In genomic region chr6:30213999-30214982, GRCh38 we compare ENCODE assay signal across 8 cellular contexts. TPM values are rescaled to one million over a fixed set of nuclear protein-coding genes. Genes with fewer than 3 reads are reported as not detected.
A peak's percentile ranks its signal among the peaks of the same experiment; 100 is the strongest.
DNase-seq lines count a peak whose midpoint lies in the region; ATAC-seq and TF ChIP-seq lines count a peak whose summit lies in the region.

No MANE protein-coding gene starts in this region.

- H3K27ac ChIP-seq in neural progenitor cell, result no peak overlapping the region
- H3K27ac ChIP-seq in stomach, result peak overlapping the region; percentile 94 to 99 (median 97)

- H3K27me3 ChIP-seq in neural progenitor cell (no peaks in the 10 kb centered on the region), stomach (no peaks in the 10 kb centered on the region)

- peaks cover 21% of the 10 kb centered on the region for H3K79me2 ChIP-seq in neural progenitor cell (ENCODE audit: low read depth)

- no peak for TF ChIP-seq EP300 in stomach (IDR thresholded peaks at IDR 0.05)

- peaks cover 5% of the 10 kb centered on the region for H3K27me3 Mint-ChIP-seq in neural progenitor cell (ENCODE audit: insufficient read depth, low read depth)

- peaks cover 3% of the 10 kb centered on the region for H3K36me3 Mint-ChIP-seq in neural progenitor cell

- peak; percentile 60 for DNase-seq in CMK (ENCODE audit: low read depth)
- DNase-seq in HuH-7 (ENCODE audit: low spot score), result peak; percentile 53
- peak in 3 of 4 experiments; percentile 41 to 65 (median 53) for DNase-seq in activated naive CD4-positive, alpha-beta T cell (lab: John Stamatoyannopoulos, UW)
- DNase-seq in foreskin melanocyte, result peak; percentile 64
- peak; percentile 81 for DNase-seq in neural progenitor cell (ENCODE audit: low spot score)
- peak; percentile 88 for DNase-seq in stomach

- TF ChIP-seq CTCF in neural progenitor cell (IDR thresholded peaks at IDR 0.05) (no peak), stomach (IDR thresholded peaks at IDR 0.05) (no peak)

- H3K36me3 ChIP-seq in neural progenitor cell (no peaks in the 10 kb centered on the region), stomach (no peaks in the 10 kb centered on the region)

- H3K4me3 ChIP-seq in neural progenitor cell (peak overlapping the region; percentile 82), stomach (peak overlapping the region; percentile 65 to 92 (median 71))

- TF ChIP-seq POLR2A in Raji (IDR thresholded peaks at IDR 0.05; ENCODE audit: insufficient read depth, low read depth, low read length), result peak; percentile 92
- peak in 2 of 4 donors; percentile 63 to 74 for TF ChIP-seq POLR2A in stomach (IDR thresholded peaks at IDR 0.05)

- H3K4me2 ChIP-seq in neural progenitor cell, result peak overlapping the region; percentile 80

- peak overlapping the region; percentile 98 for H3K4me3 Mint-ChIP-seq in neural progenitor cell

- H3K9me3 ChIP-seq in neural progenitor cell (ENCODE audit: low read depth) (no peaks in the 10 kb centered on the region), stomach (no peaks in the 10 kb centered on the region)

- H3F3A ChIP-seq in neural progenitor cell (ENCODE audit: low read depth), result peaks cover 21% of the 10 kb centered on the region

- no peak overlapping the region for H3K9ac ChIP-seq in neural progenitor cell

- H3K9me3 Mint-ChIP-seq in neural progenitor cell, result no peaks in the 10 kb centered on the region

- 15 to 18% (median 17%) methylated on average over 50 to 55 of the region's 55 CpGs for WGBS in stomach, 5 donors

- peak overlapping the region; percentile 78 for H2AFZ ChIP-seq in neural progenitor cell (replicated peaks)

- H4K20me1 ChIP-seq in neural progenitor cell (ENCODE audit: low read depth), result peaks cover 19% of the 10 kb centered on the region

- intact Hi-C loops in stomach (cut with DNase I; ENCODE audit: low total_unique reads), result no loop called here

- H3K4me1 ChIP-seq in neural progenitor cell (peaks cover 14% of the 10 kb centered on the region), stomach (peaks cover 38 to 47% (median 45%) of the 10 kb centered on the region in 4 donors)

- H3K4me1 Mint-ChIP-seq in neural progenitor cell, result peaks cover 35% of the 10 kb centered on the region

- ATAC-seq in GM21367 (IDR thresholded peaks at IDR 0.05; ENCODE audit: unreplicated experiment), result peak; percentile 51

- no peak overlapping the region for H3K27ac Mint-ChIP-seq in neural progenitor cell

RNA-seq across cellular contexts. Expression of gene TRIM26, which starts 1.1 kb away (rescaled TPM):
- 8.3 and 20.0 TPM in 2 replicates for total RNA-seq in neural progenitor cell (ENCODE audit: low replicate concordance)
- 10 to 100 TPM; 28.3 to 53.9 (median 38.8) TPM for total RNA-seq in stomach
- 10 to 100 TPM; 25.1 to 30.5 (median 30.2) TPM for polyA plus RNA-seq in stomach

RNA-seq across cellular contexts. Expression of gene TRIM15, which starts 50.9 kb away (rescaled TPM):
- total RNA-seq in neural progenitor cell (ENCODE audit: low replicate concordance) (not detected in 2 replicates), stomach (10 to 100 TPM in 1 of 5 donors, not detected in 4; 24.6 TPM)
- under 1 TPM in 1 of 3 donors, not detected in 2; 0.13 TPM for polyA plus RNA-seq in stomach

RNA-seq across cellular contexts. Expression of gene TRIM10, which starts 53.3 kb away (rescaled TPM):
- total RNA-seq in neural progenitor cell (ENCODE audit: low replicate concordance) (not detected in 2 replicates), stomach (1 to 10 TPM in 1 of 5 donors, under 1 TPM in 2, not detected in 2; 0.37 to 2.3 (median 0.58) TPM)
- not detected for polyA plus RNA-seq in stomach
